1 cellular context compared by ENCODE assay signal in the genomic region with DNA sequence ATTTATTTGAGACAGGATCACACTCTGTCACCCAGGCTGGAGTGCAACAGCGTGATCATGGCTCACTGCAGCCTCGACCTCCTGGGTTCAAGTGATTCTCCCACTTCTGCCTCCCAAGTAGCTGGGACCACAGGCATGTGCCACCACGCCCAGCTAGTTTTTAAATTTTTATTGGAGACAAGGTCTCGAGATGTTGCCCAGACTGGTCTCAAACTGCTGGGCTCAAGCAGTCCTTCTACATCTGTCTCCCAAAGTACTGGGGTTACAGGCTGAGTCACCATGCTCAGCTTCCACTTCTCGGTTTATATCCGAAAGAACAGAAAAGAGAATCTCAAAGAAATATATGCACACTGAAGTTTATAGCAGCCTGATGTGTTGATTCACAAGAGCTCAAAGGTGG.
TF ChIP-seq lines count a peak whose summit lies in the region.

No MANE protein-coding gene starts in this region.

TF ChIP-seq in SK-N-SH treated with all-trans-retinoic acid at 6 μM for 48 hours, 23 proteins besides CTCF, POLR2A, EP300 and RAD21 (continued from another document):
- TF ChIP-seq, protein P1, sequence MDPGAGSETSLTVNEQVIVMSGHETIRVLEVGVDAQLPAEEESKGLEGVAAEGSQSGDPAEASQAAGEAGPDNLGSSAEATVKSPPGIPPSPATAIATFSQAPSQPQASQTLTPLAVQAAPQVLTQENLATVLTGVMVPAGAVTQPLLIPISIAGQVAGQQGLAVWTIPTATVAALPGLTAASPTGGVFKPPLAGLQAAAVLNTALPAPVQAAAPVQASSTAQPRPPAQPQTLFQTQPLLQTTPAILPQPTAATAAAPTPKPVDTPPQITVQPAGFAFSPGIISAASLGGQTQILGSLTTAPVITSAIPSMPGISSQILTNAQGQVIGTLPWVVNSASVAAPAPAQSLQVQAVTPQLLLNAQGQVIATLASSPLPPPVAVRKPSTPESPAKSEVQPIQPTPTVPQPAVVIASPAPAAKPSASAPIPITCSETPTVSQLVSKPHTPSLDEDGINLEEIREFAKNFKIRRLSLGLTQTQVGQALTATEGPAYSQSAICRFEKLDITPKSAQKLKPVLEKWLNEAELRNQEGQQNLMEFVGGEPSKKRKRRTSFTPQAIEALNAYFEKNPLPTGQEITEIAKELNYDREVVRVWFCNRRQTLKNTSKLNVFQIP (CRISPR knock-in tag; IDR thresholded peaks at IDR 0.05; ENCODE audit: borderline replicate concordance, low read depth), result no peak
- TF ChIP-seq, protein P2, sequence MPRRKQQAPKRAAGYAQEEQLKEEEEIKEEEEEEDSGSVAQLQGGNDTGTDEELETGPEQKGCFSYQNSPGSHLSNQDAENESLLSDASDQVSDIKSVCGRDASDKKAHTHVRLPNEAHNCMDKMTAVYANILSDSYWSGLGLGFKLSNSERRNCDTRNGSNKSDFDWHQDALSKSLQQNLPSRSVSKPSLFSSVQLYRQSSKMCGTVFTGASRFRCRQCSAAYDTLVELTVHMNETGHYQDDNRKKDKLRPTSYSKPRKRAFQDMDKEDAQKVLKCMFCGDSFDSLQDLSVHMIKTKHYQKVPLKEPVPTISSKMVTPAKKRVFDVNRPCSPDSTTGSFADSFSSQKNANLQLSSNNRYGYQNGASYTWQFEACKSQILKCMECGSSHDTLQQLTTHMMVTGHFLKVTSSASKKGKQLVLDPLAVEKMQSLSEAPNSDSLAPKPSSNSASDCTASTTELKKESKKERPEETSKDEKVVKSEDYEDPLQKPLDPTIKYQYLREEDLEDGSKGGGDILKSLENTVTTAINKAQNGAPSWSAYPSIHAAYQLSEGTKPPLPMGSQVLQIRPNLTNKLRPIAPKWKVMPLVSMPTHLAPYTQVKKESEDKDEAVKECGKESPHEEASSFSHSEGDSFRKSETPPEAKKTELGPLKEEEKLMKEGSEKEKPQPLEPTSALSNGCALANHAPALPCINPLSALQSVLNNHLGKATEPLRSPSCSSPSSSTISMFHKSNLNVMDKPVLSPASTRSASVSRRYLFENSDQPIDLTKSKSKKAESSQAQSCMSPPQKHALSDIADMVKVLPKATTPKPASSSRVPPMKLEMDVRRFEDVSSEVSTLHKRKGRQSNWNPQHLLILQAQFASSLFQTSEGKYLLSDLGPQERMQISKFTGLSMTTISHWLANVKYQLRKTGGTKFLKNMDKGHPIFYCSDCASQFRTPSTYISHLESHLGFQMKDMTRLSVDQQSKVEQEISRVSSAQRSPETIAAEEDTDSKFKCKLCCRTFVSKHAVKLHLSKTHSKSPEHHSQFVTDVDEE (CRISPR knock-in tag; IDR thresholded peaks at IDR 0.05), result no peak
- TF ChIP-seq PPARA (CRISPR knock-in tag; IDR thresholded peaks at IDR 0.05; ENCODE audit: borderline replicate concordance), result no peak
TF ChIP-seq in SK-N-SH treated with all-trans-retinoic acid at 6 μM for 48 hours: peak in this region for 0.
